ENCODE assay signal across 19 cellular contexts in genomic region chr10:10663587-10663986, GRCh38.
DNase-seq lines count a peak whose midpoint lies in the region; ATAC-seq and TF ChIP-seq lines count a peak whose summit lies in the region.
"Had no signal": no experiment of that assay in that cellular context is flagged by ENCODE, and none has a peak within 500 bp of the region (broad histone marks: within the 10 kb centered on the region; RNA-seq: fewer than 3 reads in every experiment).

No MANE protein-coding gene starts in this region.

- TF ChIP-seq CTCF in left lung (IDR thresholded peaks at IDR 0.05) = no peak
- TF ChIP-seq CTCF in endothelial cell (IDR thresholded peaks at IDR 0.05; ENCODE audit: unreplicated experiment) = no peak

- intact Hi-C loops in left lung (cut with DNase I) = no loop called here

- ATAC-seq in left lung (peak; percentile 10), GM19328 (IDR thresholded peaks at IDR 0.05; ENCODE audit: unreplicated experiment) (no peak)

- H3K4me3 Mint-ChIP-seq in endothelial cell (ENCODE audit: unreplicated experiment) = no peak overlapping the region

- H3K27ac ChIP-seq in left lung = peak overlapping the region in 1 of 2 donors; percentile 38
- peak overlapping the region; percentile 20 for H3K27ac ChIP-seq in subcutaneous abdominal adipose tissue (ENCODE audit: low read depth, low read length)
- H3K27ac ChIP-seq: 22Rv1, BLaER1 had no signal

- DNase-seq in NOMO-1 treated with DMSO at 0.1 percent for 48 hours (lab: John Stamatoyannopoulos, UW; ENCODE audit: unreplicated experiment) = peak; percentile 33
- no peak for DNase-seq in NOMO-1 treated with dmso at 0.1 percent for 144 hours (lab: John Stamatoyannopoulos, UW; ENCODE audit: unreplicated experiment)
- DNase-seq in amniotic epithelial cell (ENCODE audit: low read depth) = peak; percentile 73
- no peak for DNase-seq in left lung
- no peak for DNase-seq in stimulated activated CD4-positive, alpha-beta T cell treated with anti-CD3 and anti-CD28 coated beads, Interleukin-1b, Interleukin-23, amount 100 ng/mL, for 48 hours
- DNase-seq in endothelial cell (ENCODE audit: low spot score) = no peak
- DNase-seq: DMS153, EL, H7, Karpas-422, MM.1S, NCI-H1105, NCI-H187, NCI-H446, SIG-M5 had no signal

- H3K27me3 ChIP-seq in left lung = no peaks in the 10 kb centered on the region
- H3K27me3 ChIP-seq in subcutaneous abdominal adipose tissue (ENCODE audit: control insufficient read depth in 5 of 5, insufficient read depth in 4 of 5, low read length in 5 of 5) = no peaks in the 10 kb centered on the region
- H3K27me3 ChIP-seq: BLaER1 had no signal

- H3K36me3 ChIP-seq in left lung (no peaks in the 10 kb centered on the region), subcutaneous abdominal adipose tissue (ENCODE audit: control insufficient read depth in 5 of 5, insufficient read depth in 5 of 5, low read length in 5 of 5) (no peaks in the 10 kb centered on the region)
- H3K36me3 ChIP-seq: BLaER1 had no signal

- peaks cover 13 to 18% of the 10 kb centered on the region in 2 donors for H3K4me1 ChIP-seq in left lung
- peaks cover 0 to 21% (median 17%) of the 10 kb centered on the region in 5 donors for H3K4me1 ChIP-seq in subcutaneous abdominal adipose tissue (ENCODE audit: control insufficient read depth in 5 of 5, insufficient read depth in 5 of 5, low read length in 5 of 5)
- H3K4me1 ChIP-seq: BLaER1 had no signal

- no peaks in the 10 kb centered on the region for H3K27me3 Mint-ChIP-seq in endothelial cell (ENCODE audit: unreplicated experiment)

- H3K9ac ChIP-seq in subcutaneous abdominal adipose tissue (ENCODE audit: low read length in 5 of 5) = peak overlapping the region in 1 of 5 donors; percentile 9
- H3K9ac ChIP-seq: BLaER1 had no signal

- H3K27ac Mint-ChIP-seq in endothelial cell (ENCODE audit: unreplicated experiment) = no peak overlapping the region

- no peaks in the 10 kb centered on the region for H3K4me1 Mint-ChIP-seq in endothelial cell (ENCODE audit: unreplicated experiment)

- H3K4me3 ChIP-seq in left lung (no peak overlapping the region), subcutaneous abdominal adipose tissue (ENCODE audit: low read depth in 1 of 5, low read length in 5 of 5) (peak overlapping the region in 1 of 5 donors; percentile 31)
- H3K4me3 ChIP-seq: BLaER1 had no signal

- no peaks in the 10 kb centered on the region for H3K9me3 Mint-ChIP-seq in endothelial cell (ENCODE audit: unreplicated experiment)

- H3K36me3 Mint-ChIP-seq in endothelial cell (ENCODE audit: low read depth, unreplicated experiment) = no peaks in the 10 kb centered on the region

- H3K9me3 ChIP-seq in left lung (no peaks in the 10 kb centered on the region), subcutaneous abdominal adipose tissue (ENCODE audit: control insufficient read depth in 5 of 5, low read length in 5 of 5) (peaks cover 0 to 6% (median 0%) of the 10 kb centered on the region in 5 donors)
- H3K9me3 ChIP-seq: BLaER1 had no signal

Comparison
In these comparisons a context has a peak if more than half of its experiments do, and no peak if none do; other contexts are left out.
1. DNase-seq: peak in NOMO-1 treated with DMSO at 0.1 percent for 48 hours (single experiment) and amniotic epithelial cell (single experiment); none in NOMO-1 treated with dmso at 0.1 percent for 144 hours (single experiment), left lung (0 of 2), stimulated activated CD4-positive, alpha-beta T cell treated with anti-CD3 and anti-CD28 coated beads, Interleukin-1b, Interleukin-23, amount 100 ng/mL, for 48 hours (single experiment) and endothelial cell (single experiment).